1 cellular context compared by ENCODE assay signal in the genomic region with DNA sequence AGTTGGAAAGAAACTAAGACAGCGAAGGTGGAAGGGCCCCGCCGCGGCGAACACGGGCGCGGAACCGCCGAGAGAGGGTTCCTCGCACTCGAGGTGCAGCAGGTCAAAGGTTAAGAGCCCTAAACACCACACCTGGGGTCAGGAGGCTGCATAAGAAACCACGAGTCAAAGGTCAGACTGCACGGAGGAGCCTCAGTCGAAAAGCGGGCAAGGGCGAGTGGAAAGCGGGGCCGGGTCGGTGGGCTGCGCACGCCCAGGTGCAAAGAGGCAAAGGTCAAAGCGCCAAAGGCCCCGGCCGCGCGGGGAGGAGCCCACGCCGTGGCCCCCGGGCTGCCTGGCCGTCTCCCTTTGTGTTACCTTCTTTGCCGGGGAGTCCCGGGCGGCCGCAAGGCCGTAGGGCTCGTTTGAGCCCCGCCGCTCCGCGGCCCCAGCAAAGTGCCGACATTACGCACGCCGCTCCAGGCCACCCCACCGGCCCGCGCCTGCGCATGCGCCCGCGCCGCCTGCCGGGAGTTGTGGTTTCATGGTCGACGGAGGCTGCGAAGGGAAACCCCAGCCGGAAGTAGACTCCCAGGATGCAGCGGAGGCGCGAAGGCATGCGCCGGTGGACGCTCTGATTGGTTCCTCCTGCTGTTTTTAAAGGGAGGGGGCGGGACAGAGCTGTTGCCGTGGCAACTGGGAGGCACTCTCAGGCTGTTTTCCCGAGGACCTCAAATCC.
TF ChIP-seq lines count a peak whose summit lies in the region.

A gene (minus strand): TSS at position 470 of the 718 bp plus-strand sequence. CDS start 25 bp downstream, at position 445.

TF ChIP-seq in K562, 482 proteins besides CTCF, POLR2A, EP300 and RAD21 (continued from another document and continues in another):
- TF ChIP-seq, protein P1, sequence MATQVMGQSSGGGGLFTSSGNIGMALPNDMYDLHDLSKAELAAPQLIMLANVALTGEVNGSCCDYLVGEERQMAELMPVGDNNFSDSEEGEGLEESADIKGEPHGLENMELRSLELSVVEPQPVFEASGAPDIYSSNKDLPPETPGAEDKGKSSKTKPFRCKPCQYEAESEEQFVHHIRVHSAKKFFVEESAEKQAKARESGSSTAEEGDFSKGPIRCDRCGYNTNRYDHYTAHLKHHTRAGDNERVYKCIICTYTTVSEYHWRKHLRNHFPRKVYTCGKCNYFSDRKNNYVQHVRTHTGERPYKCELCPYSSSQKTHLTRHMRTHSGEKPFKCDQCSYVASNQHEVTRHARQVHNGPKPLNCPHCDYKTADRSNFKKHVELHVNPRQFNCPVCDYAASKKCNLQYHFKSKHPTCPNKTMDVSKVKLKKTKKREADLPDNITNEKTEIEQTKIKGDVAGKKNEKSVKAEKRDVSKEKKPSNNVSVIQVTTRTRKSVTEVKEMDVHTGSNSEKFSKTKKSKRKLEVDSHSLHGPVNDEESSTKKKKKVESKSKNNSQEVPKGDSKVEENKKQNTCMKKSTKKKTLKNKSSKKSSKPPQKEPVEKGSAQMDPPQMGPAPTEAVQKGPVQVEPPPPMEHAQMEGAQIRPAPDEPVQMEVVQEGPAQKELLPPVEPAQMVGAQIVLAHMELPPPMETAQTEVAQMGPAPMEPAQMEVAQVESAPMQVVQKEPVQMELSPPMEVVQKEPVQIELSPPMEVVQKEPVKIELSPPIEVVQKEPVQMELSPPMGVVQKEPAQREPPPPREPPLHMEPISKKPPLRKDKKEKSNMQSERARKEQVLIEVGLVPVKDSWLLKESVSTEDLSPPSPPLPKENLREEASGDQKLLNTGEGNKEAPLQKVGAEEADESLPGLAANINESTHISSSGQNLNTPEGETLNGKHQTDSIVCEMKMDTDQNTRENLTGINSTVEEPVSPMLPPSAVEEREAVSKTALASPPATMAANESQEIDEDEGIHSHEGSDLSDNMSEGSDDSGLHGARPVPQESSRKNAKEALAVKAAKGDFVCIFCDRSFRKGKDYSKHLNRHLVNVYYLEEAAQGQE (CRISPR knock-in tag; IDR thresholded peaks at IDR 0.05; ENCODE audit: low read depth) = no peak
- TF ChIP-seq ZNF324 (CRISPR knock-in tag; IDR thresholded peaks at IDR 0.05) = no peak
- TF ChIP-seq, protein P2, sequence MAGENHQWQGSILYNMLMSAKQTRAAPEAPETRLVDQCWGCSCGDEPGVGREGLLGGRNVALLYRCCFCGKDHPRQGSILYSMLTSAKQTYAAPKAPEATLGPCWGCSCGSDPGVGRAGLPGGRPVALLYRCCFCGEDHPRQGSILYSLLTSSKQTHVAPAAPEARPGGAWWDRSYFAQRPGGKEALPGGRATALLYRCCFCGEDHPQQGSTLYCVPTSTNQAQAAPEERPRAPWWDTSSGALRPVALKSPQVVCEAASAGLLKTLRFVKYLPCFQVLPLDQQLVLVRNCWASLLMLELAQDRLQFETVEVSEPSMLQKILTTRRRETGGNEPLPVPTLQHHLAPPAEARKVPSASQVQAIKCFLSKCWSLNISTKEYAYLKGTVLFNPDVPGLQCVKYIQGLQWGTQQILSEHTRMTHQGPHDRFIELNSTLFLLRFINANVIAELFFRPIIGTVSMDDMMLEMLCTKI (IDR thresholded peaks at IDR 0.05; ENCODE audit: partially characterized antibody) = no peak
- TF ChIP-seq MTA3 (IDR thresholded peaks at IDR 0.05; ENCODE audit: borderline replicate concordance) = peak; percentile 36; the same call in 1 of the 2 replicates
- TF ChIP-seq, protein P3, sequence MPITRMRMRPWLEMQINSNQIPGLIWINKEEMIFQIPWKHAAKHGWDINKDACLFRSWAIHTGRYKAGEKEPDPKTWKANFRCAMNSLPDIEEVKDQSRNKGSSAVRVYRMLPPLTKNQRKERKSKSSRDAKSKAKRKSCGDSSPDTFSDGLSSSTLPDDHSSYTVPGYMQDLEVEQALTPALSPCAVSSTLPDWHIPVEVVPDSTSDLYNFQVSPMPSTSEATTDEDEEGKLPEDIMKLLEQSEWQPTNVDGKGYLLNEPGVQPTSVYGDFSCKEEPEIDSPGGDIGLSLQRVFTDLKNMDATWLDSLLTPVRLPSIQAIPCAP (CRISPR knock-in tag; IDR thresholded peaks at IDR 0.05; ENCODE audit: borderline replicate concordance) = no peak
- no peak for TF ChIP-seq MEF2D (tag; conservative IDR thresholded peaks at IDR 0.05; ENCODE audit: low read depth)
- no peak for TF ChIP-seq POLR3A (IDR thresholded peaks at IDR 0.05; ENCODE audit: borderline replicate concordance, extremely low read depth, insufficient read depth, insufficient read length)
- TF ChIP-seq SMAD2 (IDR thresholded peaks at IDR 0.05; ENCODE audit: low read depth, low read length) = no peak
- TF ChIP-seq, protein P4, sequence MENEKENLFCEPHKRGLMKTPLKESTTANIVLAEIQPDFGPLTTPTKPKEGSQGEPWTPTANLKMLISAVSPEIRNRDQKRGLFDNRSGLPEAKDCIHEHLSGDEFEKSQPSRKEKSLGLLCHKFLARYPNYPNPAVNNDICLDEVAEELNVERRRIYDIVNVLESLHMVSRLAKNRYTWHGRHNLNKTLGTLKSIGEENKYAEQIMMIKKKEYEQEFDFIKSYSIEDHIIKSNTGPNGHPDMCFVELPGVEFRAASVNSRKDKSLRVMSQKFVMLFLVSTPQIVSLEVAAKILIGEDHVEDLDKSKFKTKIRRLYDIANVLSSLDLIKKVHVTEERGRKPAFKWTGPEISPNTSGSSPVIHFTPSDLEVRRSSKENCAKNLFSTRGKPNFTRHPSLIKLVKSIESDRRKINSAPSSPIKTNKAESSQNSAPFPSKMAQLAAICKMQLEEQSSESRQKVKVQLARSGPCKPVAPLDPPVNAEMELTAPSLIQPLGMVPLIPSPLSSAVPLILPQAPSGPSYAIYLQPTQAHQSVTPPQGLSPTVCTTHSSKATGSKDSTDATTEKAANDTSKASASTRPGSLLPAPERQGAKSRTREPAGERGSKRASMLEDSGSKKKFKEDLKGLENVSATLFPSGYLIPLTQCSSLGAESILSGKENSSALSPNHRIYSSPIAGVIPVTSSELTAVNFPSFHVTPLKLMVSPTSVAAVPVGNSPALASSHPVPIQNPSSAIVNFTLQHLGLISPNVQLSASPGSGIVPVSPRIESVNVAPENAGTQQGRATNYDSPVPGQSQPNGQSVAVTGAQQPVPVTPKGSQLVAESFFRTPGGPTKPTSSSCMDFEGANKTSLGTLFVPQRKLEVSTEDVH (IDR thresholded peaks at IDR 0.05; ENCODE audit: low read depth, partially characterized antibody) = peak; percentile 48
- TF ChIP-seq TAF9B (IDR thresholded peaks at IDR 0.05; ENCODE audit: partially characterized antibody) = no peak
- TF ChIP-seq ESRRB (CRISPR knock-in tag; IDR thresholded peaks at IDR 0.05; ENCODE audit: borderline replicate concordance) = no peak
- no peak for TF ChIP-seq CBFA2T2 (conservative IDR thresholded peaks at IDR 0.05)
- peak; percentile 88 for TF ChIP-seq POU5F1 (IDR thresholded peaks at IDR 0.05; ENCODE audit: borderline replicate concordance, low read depth, low read length, partially characterized antibody)
- peak; percentile 30 for TF ChIP-seq SUPT5H (IDR thresholded peaks at IDR 0.05)
- no peak for TF ChIP-seq PHF20 (IDR thresholded peaks at IDR 0.05; ENCODE audit: partially characterized antibody)
- no peak for TF ChIP-seq SNRNP70 (optimal IDR thresholded peaks at IDR 0.05; ENCODE audit: low read depth, low read length)
- TF ChIP-seq SRF (CRISPR knock-in tag; IDR thresholded peaks at IDR 0.05) = peak in 1 of 2 experiments; percentile 55; a peak in 1 of 4 replicates
- no peak for TF ChIP-seq HDGF (IDR thresholded peaks at IDR 0.05)
- TF ChIP-seq KLF10 (CRISPR knock-in tag; IDR thresholded peaks at IDR 0.05) = no peak
- TF ChIP-seq, protein P5, sequence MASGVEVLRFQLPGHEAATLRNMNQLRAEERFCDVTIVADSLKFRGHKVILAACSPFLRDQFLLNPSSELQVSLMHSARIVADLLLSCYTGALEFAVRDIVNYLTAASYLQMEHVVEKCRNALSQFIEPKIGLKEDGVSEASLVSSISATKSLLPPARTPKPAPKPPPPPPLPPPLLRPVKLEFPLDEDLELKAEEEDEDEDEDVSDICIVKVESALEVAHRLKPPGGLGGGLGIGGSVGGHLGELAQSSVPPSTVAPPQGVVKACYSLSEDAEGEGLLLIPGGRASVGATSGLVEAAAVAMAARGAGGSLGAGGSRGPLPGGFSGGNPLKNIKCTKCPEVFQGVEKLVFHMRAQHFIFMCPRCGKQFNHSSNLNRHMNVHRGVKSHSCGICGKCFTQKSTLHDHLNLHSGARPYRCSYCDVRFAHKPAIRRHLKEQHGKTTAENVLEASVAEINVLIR (CRISPR knock-in tag; IDR thresholded peaks at IDR 0.05) = no peak
- TF ChIP-seq TEAD2 (tag; IDR thresholded peaks at IDR 0.05) = no peak
- TF ChIP-seq ZNF124 (CRISPR knock-in tag; IDR thresholded peaks at IDR 0.05) = no peak
- peak; percentile 98 for TF ChIP-seq MXI1 (IDR thresholded peaks at IDR 0.05; ENCODE audit: low read depth, low read length)
- peak; percentile 80 for TF ChIP-seq ETV1 (tag; conservative IDR thresholded peaks at IDR 0.05; ENCODE audit: low read depth)
- TF ChIP-seq, protein P6, sequence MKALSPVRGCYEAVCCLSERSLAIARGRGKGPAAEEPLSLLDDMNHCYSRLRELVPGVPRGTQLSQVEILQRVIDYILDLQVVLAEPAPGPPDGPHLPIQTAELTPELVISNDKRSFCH (CRISPR knock-in tag; IDR thresholded peaks at IDR 0.05) = no peak
- TF ChIP-seq, protein P6 (tag; IDR thresholded peaks at IDR 0.05) = 0 out of 2 replicates have a peak, but pooled peaks have one; percentile 51
- TF ChIP-seq HDAC3 (IDR thresholded peaks at IDR 0.05; ENCODE audit: borderline replicate concordance, partially characterized antibody) = no peak
- TF ChIP-seq, protein P7, sequence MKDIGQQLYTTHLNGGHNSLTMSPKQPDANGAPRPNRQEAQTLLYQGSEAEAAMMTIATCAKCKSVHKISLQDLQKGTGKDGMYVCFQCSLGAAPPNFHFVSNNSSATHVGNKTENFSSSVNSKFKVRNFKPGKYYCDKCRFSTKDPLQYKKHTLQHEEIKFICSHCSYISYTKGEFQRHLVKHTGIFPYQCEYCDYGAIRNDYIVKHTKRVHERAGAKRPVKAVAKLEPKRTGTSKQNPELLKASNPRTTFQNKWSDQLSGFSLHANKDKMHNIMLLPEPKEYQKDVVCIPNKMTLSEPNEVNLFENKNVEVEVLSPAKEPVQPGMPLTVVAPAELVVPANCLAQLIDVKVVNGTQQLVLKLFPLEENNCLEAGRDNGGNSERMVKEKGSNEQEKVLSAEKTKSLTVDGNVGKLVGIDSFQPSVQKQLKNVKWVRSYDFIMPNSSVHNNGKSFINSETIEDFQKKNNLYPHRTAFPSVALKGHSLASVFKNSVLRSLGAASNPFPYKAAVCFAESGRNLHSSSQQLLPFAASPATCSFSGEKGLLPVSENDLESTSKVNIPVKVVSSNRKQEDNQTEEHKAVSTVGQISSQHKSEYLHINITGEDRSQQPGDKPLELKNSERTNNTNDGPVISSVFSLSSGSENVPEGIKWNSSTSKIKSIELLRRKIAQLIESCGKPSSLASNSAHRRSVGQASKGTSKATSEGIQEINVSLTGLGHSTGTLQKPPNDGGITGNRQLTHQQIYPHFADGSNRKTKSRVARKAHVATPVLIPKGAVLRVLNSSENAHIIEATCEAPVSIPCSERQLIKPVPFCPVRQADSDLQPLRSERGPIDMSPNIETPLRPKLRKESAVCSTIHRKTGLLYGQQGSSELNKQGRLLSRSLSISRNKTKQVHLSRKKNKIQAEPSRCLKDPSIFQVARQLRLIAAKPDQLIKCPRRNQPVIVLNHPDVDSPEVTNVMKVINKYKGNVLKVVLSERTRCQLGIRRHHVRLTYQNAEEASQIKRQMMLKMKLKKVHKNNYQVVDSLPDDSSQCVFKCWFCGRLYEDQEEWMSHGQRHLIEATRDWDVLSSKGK (CRISPR knock-in tag; IDR thresholded peaks at IDR 0.05) = no peak
- no peak for TF ChIP-seq DPF2 (IDR thresholded peaks at IDR 0.05)
- TF ChIP-seq SAP30 (IDR thresholded peaks at IDR 0.05; ENCODE audit: borderline replicate concordance, insufficient read depth, low read depth, low read length, poor library complexity, severe bottlenecking) = peak; percentile 55
- no peak for TF ChIP-seq MCM2 (IDR thresholded peaks at IDR 0.05; ENCODE audit: low read depth)
- TF ChIP-seq, protein P8, sequence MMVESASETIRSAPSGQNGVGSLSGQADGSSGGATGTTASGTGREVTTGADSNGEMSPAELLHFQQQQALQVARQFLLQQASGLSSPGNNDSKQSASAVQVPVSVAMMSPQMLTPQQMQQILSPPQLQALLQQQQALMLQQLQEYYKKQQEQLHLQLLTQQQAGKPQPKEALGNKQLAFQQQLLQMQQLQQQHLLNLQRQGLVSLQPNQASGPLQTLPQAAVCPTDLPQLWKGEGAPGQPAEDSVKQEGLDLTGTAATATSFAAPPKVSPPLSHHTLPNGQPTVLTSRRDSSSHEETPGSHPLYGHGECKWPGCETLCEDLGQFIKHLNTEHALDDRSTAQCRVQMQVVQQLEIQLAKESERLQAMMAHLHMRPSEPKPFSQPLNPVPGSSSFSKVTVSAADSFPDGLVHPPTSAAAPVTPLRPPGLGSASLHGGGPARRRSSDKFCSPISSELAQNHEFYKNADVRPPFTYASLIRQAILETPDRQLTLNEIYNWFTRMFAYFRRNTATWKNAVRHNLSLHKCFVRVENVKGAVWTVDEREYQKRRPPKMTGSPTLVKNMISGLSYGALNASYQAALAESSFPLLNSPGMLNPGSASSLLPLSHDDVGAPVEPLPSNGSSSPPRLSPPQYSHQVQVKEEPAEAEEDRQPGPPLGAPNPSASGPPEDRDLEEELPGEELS (CRISPR knock-in tag; IDR thresholded peaks at IDR 0.05; ENCODE audit: borderline replicate concordance) = no peak
- TF ChIP-seq NEUROD1 (IDR thresholded peaks at IDR 0.05; ENCODE audit: borderline replicate concordance, low read depth, low read length, partially characterized antibody) = peak; percentile 91
- TF ChIP-seq, protein P9, sequence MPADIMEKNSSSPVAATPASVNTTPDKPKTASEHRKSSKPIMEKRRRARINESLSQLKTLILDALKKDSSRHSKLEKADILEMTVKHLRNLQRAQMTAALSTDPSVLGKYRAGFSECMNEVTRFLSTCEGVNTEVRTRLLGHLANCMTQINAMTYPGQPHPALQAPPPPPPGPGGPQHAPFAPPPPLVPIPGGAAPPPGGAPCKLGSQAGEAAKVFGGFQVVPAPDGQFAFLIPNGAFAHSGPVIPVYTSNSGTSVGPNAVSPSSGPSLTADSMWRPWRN (IDR thresholded peaks at IDR 0.05; ENCODE audit: low read depth) = no peak
- TF ChIP-seq MYC (IDR thresholded peaks at IDR 0.05; ENCODE audit: low read depth, low read length) = peak; percentile 29; the same call in 1 of the 2 replicates
- no peak; the same call in 1 of the 2 replicates for TF ChIP-seq MYC (CRISPR knock-in tag; IDR thresholded peaks at IDR 0.05; ENCODE audit: borderline replicate concordance, low read depth)
- TF ChIP-seq ZNF444 (CRISPR knock-in tag; IDR thresholded peaks at IDR 0.05) = no peak
- no peak for TF ChIP-seq CEBPG (CRISPR knock-in tag; IDR thresholded peaks at IDR 0.05)
- no peak for TF ChIP-seq CEBPG (tag; conservative IDR thresholded peaks at IDR 0.05 in 1 of 2, IDR thresholded peaks at IDR 0.05 in 1 of 2)
- TF ChIP-seq YBX1 (IDR thresholded peaks at IDR 0.05) = no peak
- no peak for TF ChIP-seq JUN (IDR thresholded peaks at IDR 0.05; ENCODE audit: borderline replicate concordance, low read depth, low read length)
- TF ChIP-seq JUN (CRISPR knock-in tag; IDR thresholded peaks at IDR 0.05; ENCODE audit: borderline replicate concordance) = no peak
